Comparison of ENCODE assay signal across 1 cellular context in genomic region chr2:178722296-178722695, GRCh38.
TF ChIP-seq lines count a peak whose summit lies in the region.

No MANE protein-coding gene starts in this region.

TF ChIP-seq in GM23338, 12 proteins besides CTCF, POLR2A, EP300 and RAD21:
- TF ChIP-seq, protein P1, sequence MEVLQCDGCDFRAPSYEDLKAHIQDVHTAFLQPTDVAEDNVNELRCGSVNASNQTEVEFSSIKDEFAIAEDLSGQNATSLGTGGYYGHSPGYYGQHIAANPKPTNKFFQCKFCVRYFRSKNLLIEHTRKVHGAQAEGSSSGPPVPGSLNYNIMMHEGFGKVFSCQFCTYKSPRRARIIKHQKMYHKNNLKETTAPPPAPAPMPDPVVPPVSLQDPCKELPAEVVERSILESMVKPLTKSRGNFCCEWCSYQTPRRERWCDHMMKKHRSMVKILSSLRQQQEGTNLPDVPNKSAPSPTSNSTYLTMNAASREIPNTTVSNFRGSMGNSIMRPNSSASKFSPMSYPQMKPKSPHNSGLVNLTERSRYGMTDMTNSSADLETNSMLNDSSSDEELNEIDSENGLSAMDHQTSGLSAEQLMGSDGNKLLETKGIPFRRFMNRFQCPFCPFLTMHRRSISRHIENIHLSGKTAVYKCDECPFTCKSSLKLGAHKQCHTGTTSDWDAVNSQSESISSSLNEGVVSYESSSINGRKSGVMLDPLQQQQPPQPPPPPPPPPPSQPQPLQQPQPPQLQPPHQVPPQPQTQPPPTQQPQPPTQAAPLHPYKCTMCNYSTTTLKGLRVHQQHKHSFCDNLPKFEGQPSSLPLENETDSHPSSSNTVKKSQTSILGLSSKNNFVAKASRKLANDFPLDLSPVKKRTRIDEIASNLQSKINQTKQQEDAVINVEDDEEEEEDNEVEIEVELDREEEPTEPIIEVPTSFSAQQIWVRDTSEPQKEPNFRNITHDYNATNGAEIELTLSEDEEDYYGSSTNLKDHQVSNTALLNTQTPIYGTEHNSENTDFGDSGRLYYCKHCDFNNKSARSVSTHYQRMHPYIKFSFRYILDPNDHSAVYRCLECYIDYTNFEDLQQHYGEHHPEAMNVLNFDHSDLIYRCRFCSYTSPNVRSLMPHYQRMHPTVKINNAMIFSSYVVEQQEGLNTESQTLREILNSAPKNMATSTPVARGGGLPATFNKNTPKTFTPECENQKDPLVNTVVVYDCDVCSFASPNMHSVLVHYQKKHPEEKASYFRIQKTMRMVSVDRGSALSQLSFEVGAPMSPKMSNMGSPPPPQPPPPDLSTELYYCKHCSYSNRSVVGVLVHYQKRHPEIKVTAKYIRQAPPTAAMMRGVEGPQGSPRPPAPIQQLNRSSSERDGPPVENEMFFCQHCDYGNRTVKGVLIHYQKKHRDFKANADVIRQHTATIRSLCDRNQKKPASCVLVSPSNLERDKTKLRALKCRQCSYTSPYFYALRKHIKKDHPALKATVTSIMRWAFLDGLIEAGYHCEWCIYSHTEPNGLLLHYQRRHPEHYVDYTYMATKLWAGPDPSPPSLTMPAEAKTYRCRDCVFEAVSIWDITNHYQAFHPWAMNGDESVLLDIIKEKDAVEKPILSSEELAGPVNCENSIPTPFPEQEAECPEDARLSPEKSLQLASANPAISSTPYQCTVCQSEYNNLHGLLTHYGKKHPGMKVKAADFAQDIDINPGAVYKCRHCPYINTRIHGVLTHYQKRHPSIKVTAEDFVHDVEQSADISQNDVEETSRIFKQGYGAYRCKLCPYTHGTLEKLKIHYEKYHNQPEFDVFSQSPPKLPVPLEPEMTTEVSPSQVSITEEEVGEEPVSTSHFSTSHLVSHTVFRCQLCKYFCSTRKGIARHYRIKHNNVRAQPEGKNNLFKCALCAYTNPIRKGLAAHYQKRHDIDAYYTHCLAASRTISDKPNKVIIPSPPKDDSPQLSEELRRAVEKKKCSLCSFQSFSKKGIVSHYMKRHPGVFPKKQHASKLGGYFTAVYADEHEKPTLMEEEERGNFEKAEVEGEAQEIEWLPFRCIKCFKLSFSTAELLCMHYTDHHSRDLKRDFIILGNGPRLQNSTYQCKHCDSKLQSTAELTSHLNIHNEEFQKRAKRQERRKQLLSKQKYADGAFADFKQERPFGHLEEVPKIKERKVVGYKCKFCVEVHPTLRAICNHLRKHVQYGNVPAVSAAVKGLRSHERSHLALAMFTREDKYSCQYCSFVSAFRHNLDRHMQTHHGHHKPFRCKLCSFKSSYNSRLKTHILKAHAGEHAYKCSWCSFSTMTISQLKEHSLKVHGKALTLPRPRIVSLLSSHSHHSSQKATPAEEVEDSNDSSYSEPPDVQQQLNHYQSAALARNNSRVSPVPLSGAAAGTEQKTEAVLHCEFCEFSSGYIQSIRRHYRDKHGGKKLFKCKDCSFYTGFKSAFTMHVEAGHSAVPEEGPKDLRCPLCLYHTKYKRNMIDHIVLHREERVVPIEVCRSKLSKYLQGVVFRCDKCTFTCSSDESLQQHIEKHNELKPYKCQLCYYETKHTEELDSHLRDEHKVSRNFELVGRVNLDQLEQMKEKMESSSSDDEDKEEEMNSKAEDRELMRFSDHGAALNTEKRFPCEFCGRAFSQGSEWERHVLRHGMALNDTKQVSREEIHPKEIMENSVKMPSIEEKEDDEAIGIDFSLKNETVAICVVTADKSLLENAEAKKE (CRISPR knock-in tag; IDR thresholded peaks at IDR 0.05), result no peak
- TF ChIP-seq STAT1 (IDR thresholded peaks at IDR 0.05; ENCODE audit: unreplicated experiment) (no peak), CREB1 (CRISPR knock-in tag; IDR thresholded peaks at IDR 0.05; ENCODE audit: low read depth) (no peak), EZH2phosphoT487 (IDR thresholded peaks at IDR 0.05; ENCODE audit: unreplicated experiment) (no peak), JUNB (IDR thresholded peaks at IDR 0.05; ENCODE audit: unreplicated experiment) (no peak), ZNF114 (CRISPR knock-in tag; IDR thresholded peaks at IDR 0.05) (no peak)
- TF ChIP-seq, protein P2, sequence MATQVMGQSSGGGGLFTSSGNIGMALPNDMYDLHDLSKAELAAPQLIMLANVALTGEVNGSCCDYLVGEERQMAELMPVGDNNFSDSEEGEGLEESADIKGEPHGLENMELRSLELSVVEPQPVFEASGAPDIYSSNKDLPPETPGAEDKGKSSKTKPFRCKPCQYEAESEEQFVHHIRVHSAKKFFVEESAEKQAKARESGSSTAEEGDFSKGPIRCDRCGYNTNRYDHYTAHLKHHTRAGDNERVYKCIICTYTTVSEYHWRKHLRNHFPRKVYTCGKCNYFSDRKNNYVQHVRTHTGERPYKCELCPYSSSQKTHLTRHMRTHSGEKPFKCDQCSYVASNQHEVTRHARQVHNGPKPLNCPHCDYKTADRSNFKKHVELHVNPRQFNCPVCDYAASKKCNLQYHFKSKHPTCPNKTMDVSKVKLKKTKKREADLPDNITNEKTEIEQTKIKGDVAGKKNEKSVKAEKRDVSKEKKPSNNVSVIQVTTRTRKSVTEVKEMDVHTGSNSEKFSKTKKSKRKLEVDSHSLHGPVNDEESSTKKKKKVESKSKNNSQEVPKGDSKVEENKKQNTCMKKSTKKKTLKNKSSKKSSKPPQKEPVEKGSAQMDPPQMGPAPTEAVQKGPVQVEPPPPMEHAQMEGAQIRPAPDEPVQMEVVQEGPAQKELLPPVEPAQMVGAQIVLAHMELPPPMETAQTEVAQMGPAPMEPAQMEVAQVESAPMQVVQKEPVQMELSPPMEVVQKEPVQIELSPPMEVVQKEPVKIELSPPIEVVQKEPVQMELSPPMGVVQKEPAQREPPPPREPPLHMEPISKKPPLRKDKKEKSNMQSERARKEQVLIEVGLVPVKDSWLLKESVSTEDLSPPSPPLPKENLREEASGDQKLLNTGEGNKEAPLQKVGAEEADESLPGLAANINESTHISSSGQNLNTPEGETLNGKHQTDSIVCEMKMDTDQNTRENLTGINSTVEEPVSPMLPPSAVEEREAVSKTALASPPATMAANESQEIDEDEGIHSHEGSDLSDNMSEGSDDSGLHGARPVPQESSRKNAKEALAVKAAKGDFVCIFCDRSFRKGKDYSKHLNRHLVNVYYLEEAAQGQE (IDR thresholded peaks at IDR 0.05; ENCODE audit: unreplicated experiment), result no peak
TF ChIP-seq in GM23338: peak in this region for 0.
